ENCODE assay signal across 8 cellular contexts in the genomic region with DNA sequence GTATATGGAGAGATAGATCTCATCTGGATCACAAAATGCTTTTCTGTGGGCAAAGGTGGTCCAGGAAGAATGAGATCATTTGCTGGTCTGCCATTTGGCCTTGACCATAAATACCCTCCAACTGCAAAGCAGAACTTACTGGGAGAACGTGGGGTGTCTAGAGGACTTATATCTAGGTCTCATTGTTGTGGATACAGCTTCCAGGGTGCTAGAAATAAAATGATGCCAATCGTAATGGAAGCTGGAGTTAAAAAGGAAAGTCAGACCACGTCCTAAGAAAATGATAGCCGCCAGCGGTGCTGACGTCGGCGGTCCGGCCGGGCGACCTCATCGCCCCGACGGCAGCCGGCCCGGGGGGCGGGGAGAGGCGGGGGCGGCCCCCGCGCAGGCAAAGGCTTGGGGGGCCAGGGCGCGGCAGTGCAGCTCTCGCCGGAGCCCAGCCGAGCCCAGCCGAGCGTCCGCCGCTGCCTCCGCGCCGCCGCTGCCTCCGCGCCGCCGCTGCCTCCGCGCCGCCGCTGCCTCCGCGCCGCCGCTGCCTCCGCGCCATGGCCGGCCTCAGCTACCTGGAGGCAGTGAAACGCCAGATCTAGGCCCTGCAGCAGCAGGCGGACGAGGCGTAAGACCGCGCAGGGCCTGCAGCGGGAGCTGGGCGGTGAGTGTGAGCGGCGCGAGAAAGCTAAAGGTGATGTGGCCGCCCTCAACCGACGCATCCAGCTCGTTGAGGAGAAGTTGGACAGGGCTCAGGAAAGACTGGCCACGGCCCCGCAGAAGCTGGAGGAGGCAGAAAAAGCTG.
A peak's percentile ranks its signal among the peaks of the same experiment; 100 is the strongest.
DNase-seq lines count a peak whose midpoint lies in the region; ATAC-seq and TF ChIP-seq lines count a peak whose summit lies in the region.

No MANE protein-coding gene starts in this region.

- ATAC-seq in GM18870 (IDR thresholded peaks at IDR 0.05; ENCODE audit: unreplicated experiment) (peak; percentile 46), HG03097 (IDR thresholded peaks at IDR 0.05; ENCODE audit: low FRiP score, unreplicated experiment) (peak; percentile 58)

- no peaks in the 10 kb centered on the region for H3K79me2 ChIP-seq in OCI-LY7 (ENCODE audit: insufficient read depth, low read depth, low read length)
- no peaks in the 10 kb centered on the region for H3K79me2 ChIP-seq in parathyroid adenoma

- BruUV-seq in OCI-LY7 (replicated peaks; lab: Mats Ljungman, UMichigan) = no TSS peak

- H3K36me3 ChIP-seq in OCI-LY7 (ENCODE audit: insufficient read depth, low read length) (no peaks in the 10 kb centered on the region), parathyroid adenoma (ENCODE audit: control insufficient read depth, insufficient read depth, low read length) (no peaks in the 10 kb centered on the region)

- H2AFZ ChIP-seq in OCI-LY7 (ENCODE audit: low read length) = no peak overlapping the region
- peak overlapping the region; percentile 95 for H2AFZ ChIP-seq in parathyroid adenoma

- H3K9me3 ChIP-seq in OCI-LY7 (ENCODE audit: low read length) (no peaks in the 10 kb centered on the region), parathyroid adenoma (ENCODE audit: control insufficient read depth, low read length) (no peaks in the 10 kb centered on the region)

- no peaks in the 10 kb centered on the region for H4K20me1 ChIP-seq in OCI-LY7 (ENCODE audit: insufficient read depth, low read length)

- H3K4me3 ChIP-seq in AG09309 (ENCODE audit: control insufficient read depth, low read depth, low read length) = peak overlapping the region; percentile 55
- no peak overlapping the region for H3K4me3 ChIP-seq in OCI-LY7 (ENCODE audit: low read depth, low read length, poor library complexity, severe bottlenecking)
- H3K4me3 ChIP-seq in parathyroid adenoma (ENCODE audit: low read depth, low read length) = peak overlapping the region; percentile 51

- H3K9ac ChIP-seq in parathyroid adenoma = peak overlapping the region; percentile 58

- H3K27ac ChIP-seq in OCI-LY7 (ENCODE audit: low read depth, low read length, poor library complexity, severe bottlenecking) (no peak overlapping the region), parathyroid adenoma (peak overlapping the region; percentile 81)

- H3K9me2 ChIP-seq in OCI-LY7 (ENCODE audit: insufficient read depth, low read length) = no peaks in the 10 kb centered on the region

- CTCF ChIA-PET in OCI-LY7 (lab: Charles Lee; ENCODE audit: unreplicated experiment) = no interaction called here

- no peak for TF ChIP-seq CTCF in AG09309 (IDR thresholded peaks at IDR 0.05; ENCODE audit: control insufficient read depth, insufficient read depth, low read depth, low read length, missing control alignments)
- no peak for TF ChIP-seq CTCF in OCI-LY7 (conservative IDR thresholded peaks at IDR 0.05; ENCODE audit: low read length)
- no peak for TF ChIP-seq CTCF in parathyroid adenoma (IDR thresholded peaks at IDR 0.05)

- peak overlapping the region; percentile 31; the same call in 1 of the 2 replicates for H3K4me2 ChIP-seq in OCI-LY7 (ENCODE audit: low read length)
- peak overlapping the region; percentile 67 for H3K4me2 ChIP-seq in parathyroid adenoma (ENCODE audit: low read length)

- DNase-seq in AG09309 (ENCODE audit: low read depth) (no peak), OCI-LY7 (ENCODE audit: low spot score) (no peak), activated gamma-delta T cell treated with Interleukin-2 at 50 U/mL for 16 hours (peak; percentile 39), globus pallidus (ENCODE audit: low spot score) (peak; percentile 12), ureter (ENCODE audit: low spot score) (peak; percentile 48)

- POLR2A ChIA-PET in OCI-LY7 (lab: Charles Lee) = interaction anchor here (1.0 kb wide), 1 partner anchor 10 kb away, joined by 4 read pairs; no protein-coding TSS in a partner anchor

- H3K4me1 ChIP-seq in OCI-LY7 (ENCODE audit: insufficient read depth, low read length, poor library complexity, severe bottlenecking) = no peaks in the 10 kb centered on the region
- no peaks in the 10 kb centered on the region for H3K4me1 ChIP-seq in parathyroid adenoma

- no peaks in the 10 kb centered on the region for H3K27me3 ChIP-seq in parathyroid adenoma (ENCODE audit: control insufficient read depth, insufficient read depth, low read length)

- intact Hi-C loops in OCI-LY7 (cut with micrococcal nuclease; ENCODE audit: unreplicated experiment) = no loop called here

Comparison
In these comparisons a context has a peak if more than half of its experiments do, and no peak if none do; other contexts are left out.
1. DNase-seq: peak in activated gamma-delta T cell treated with Interleukin-2 at 50 U/mL for 16 hours (single experiment), globus pallidus (single experiment) and ureter (single experiment); none in AG09309 (single experiment) and OCI-LY7 (single experiment).